In genomic region chr18:13543144-13543543, GRCh38 we compare ENCODE assay signal across 17 cellular contexts.
DNase-seq lines count a peak whose midpoint lies in the region; ATAC-seq, FAIRE-seq and TF ChIP-seq lines count a peak whose summit lies in the region.
"Had no signal": no experiment of that assay in that cellular context is flagged by ENCODE, and none has a peak within 500 bp of the region (broad histone marks: within the 10 kb centered on the region; RNA-seq: fewer than 3 reads in every experiment).

No MANE protein-coding gene starts in this region.

- peaks cover 55% of the 10 kb centered on the region for H3K4me1 ChIP-seq in A549
- H3K4me1 ChIP-seq in CD4-positive, CD25-positive, alpha-beta regulatory T cell (ENCODE audit: control insufficient read depth, insufficient read depth, low read length, poor library complexity, severe bottlenecking): peaks cover 27% of the 10 kb centered on the region
- H3K4me1 ChIP-seq in endodermal cell (ENCODE audit: control insufficient read depth, insufficient read depth, low read length): peaks cover 6% of the 10 kb centered on the region

- no peak overlapping the region for H3K9ac ChIP-seq in endodermal cell (ENCODE audit: extremely low read depth, low read length, poor library complexity, severe bottlenecking)

- no peak for ATAC-seq in A549
- no peak for ATAC-seq in CD4-positive, CD25-positive, alpha-beta regulatory T cell (ENCODE audit: low read depth in 2 of 2)

- H3K36me3 Mint-ChIP-seq in CD4-positive, CD25-positive, alpha-beta regulatory T cell: peaks cover 25% of the 10 kb centered on the region
- H3K36me3 Mint-ChIP-seq in endodermal cell (ENCODE audit: low read depth) (no peaks in the 10 kb centered on the region), osteocyte (ENCODE audit: unreplicated experiment) (no peaks in the 10 kb centered on the region)

- DNase-seq in A549 (ENCODE audit: low read depth in 1 of 2, low spot score in 1 of 2) (no peak), endodermal cell (peak; percentile 24), osteocyte (ENCODE audit: extremely low spot score, unreplicated experiment) (peak; percentile 44), NCI-H510A (lab: John Stamatoyannopoulos, UW) (no peak)
- DNase-seq in CD4-positive, CD25-positive, alpha-beta regulatory T cell: no peak
- no peak for DNase-seq in stimulated activated CD4-positive, alpha-beta T cell treated with anti-CD3 and anti-CD28 coated beads, Interleukin-2, amount 100 ng/mL, for 24 hours
- DNase-seq in effector CD4-positive, alpha-beta T cell: no peak
- no peak for DNase-seq in stimulated activated CD8-positive, alpha-beta memory T cell treated with anti-CD3 and anti-CD28 coated beads, Interleukin-4, amount 100 ng/mL, for 48 hours
- DNase-seq: DMS 273 treated with DMSO at 0.1 percent for 48 hours, EL, H7, NCI-H1105 treated with DMSO at 0.1 percent for 48 hours, NCI-H187 treated with DMSO at 0.1 percent for 48 hours, NCI-H2171, NCI-H446 treated with DMSO at 0.1 percent for 48 hours, NCI-H774 had no signal

- no peak for TF ChIP-seq CTCF in A549 (IDR thresholded peaks at IDR 0.05)
- no peak for TF ChIP-seq CTCF in endodermal cell (conservative IDR thresholded peaks at IDR 0.05)
- no peak for TF ChIP-seq CTCF in osteocyte (IDR thresholded peaks at IDR 0.05)

- peaks cover 21 to 66% (median 29%) of the 10 kb centered on the region in 4 donors for H3K4me1 Mint-ChIP-seq in CD4-positive, CD25-positive, alpha-beta regulatory T cell
- H3K4me1 Mint-ChIP-seq in endodermal cell (peaks cover 41% of the 10 kb centered on the region), osteocyte (ENCODE audit: unreplicated experiment) (no peaks in the 10 kb centered on the region)

- H3K4me3 ChIP-seq in A549 (no peak overlapping the region), endodermal cell (ENCODE audit: low read length) (no peak overlapping the region)
- H3K4me3 ChIP-seq in CD4-positive, CD25-positive, alpha-beta regulatory T cell (ENCODE audit: low read depth, low read length): no peak overlapping the region

- peaks cover 0 to 2% (median 0%) of the 10 kb centered on the region in 7 donors for H3K9me3 Mint-ChIP-seq in CD4-positive, CD25-positive, alpha-beta regulatory T cell
- H3K9me3 Mint-ChIP-seq in endodermal cell: peaks cover 4% of the 10 kb centered on the region
- no peaks in the 10 kb centered on the region for H3K9me3 Mint-ChIP-seq in osteocyte (ENCODE audit: unreplicated experiment)

- H3K4me3 Mint-ChIP-seq in CD4-positive, CD25-positive, alpha-beta regulatory T cell: no peak overlapping the region
- H3K4me3 Mint-ChIP-seq in endodermal cell: no peak overlapping the region
- H3K4me3 Mint-ChIP-seq in osteocyte (ENCODE audit: unreplicated experiment): no peak overlapping the region

- peaks cover 21% of the 10 kb centered on the region for H3K36me3 ChIP-seq in CD4-positive, CD25-positive, alpha-beta regulatory T cell (ENCODE audit: control insufficient read depth, insufficient read depth, low read length)
- H3K36me3 ChIP-seq in endodermal cell (ENCODE audit: control insufficient read depth, insufficient read depth, low read length): no peaks in the 10 kb centered on the region

- no peak for FAIRE-seq in A549 (lab: Jason Lieb, UNC)
- FAIRE-seq: RCC 7860 had no signal

- H3K4me2 ChIP-seq in A549: peak overlapping the region; percentile 74

- 74% methylated on average over 4 of the region's 4 CpGs for WGBS in A549 (ENCODE audit: missing lambda C conversion rate)
- WGBS in endodermal cell (ENCODE audit: insufficient coverage in 1 of 2, insufficient read length in 1 of 2), 2 experiments: 92 to 100% methylated on average over 4 of the region's 4 CpGs

- H3K27ac Mint-ChIP-seq in CD4-positive, CD25-positive, alpha-beta regulatory T cell: peak overlapping the region; percentile 18 to 37 (median 26)
- no peak overlapping the region for H3K27ac Mint-ChIP-seq in endodermal cell
- no peak overlapping the region for H3K27ac Mint-ChIP-seq in osteocyte (ENCODE audit: unreplicated experiment)

- POLR2A ChIA-PET in A549 (lab: Yijun Ruan, JAX): no interaction called here

- TF ChIP-seq EP300 in A549 (IDR thresholded peaks at IDR 0.05): no peak

- H3K9me3 ChIP-seq in A549: no peaks in the 10 kb centered on the region
- H3K9me3 ChIP-seq in CD4-positive, CD25-positive, alpha-beta regulatory T cell (ENCODE audit: control insufficient read depth in 2 of 2, low read length in 2 of 2): no peaks in the 10 kb centered on the region
- H3K9me3 ChIP-seq in endodermal cell (ENCODE audit: control insufficient read depth, low read length): peaks cover 6% of the 10 kb centered on the region

- no peak for TF ChIP-seq POLR2A in A549 (IDR thresholded peaks at IDR 0.05; ENCODE audit: low read length)

- H3K27me3 ChIP-seq in CD4-positive, CD25-positive, alpha-beta regulatory T cell (ENCODE audit: control insufficient read depth, insufficient read depth, low read length): no peaks in the 10 kb centered on the region
- H3K27me3 ChIP-seq in endodermal cell (ENCODE audit: control insufficient read depth, insufficient read depth, low read length, poor library complexity, severe bottlenecking): no peaks in the 10 kb centered on the region

- no peaks in the 10 kb centered on the region for H3K27me3 Mint-ChIP-seq in CD4-positive, CD25-positive, alpha-beta regulatory T cell
- H3K27me3 Mint-ChIP-seq in endodermal cell (ENCODE audit: insufficient read depth): no peaks in the 10 kb centered on the region
- H3K27me3 Mint-ChIP-seq in osteocyte (ENCODE audit: unreplicated experiment): peaks cover 10% of the 10 kb centered on the region

- CTCF ChIA-PET in A549 (lab: Yijun Ruan, JAX): interaction anchor here (0.7 kb wide), 1 partner anchor 86 kb away, joined by 4 read pairs; no protein-coding TSS in a partner anchor

- peak overlapping the region; percentile 77 to 86; a peak in 5 of 6 replicates for H3K27ac ChIP-seq in A549
- no peak overlapping the region for H3K27ac ChIP-seq in CD4-positive, CD25-positive, alpha-beta regulatory T cell (ENCODE audit: insufficient read depth, low read length, poor library complexity, severe bottlenecking)
- no peak overlapping the region for H3K27ac ChIP-seq in endodermal cell (ENCODE audit: low read depth, low read length)

- no peak for TF ChIP-seq RAD21 in A549 (conservative IDR thresholded peaks at IDR 0.05 in 1 of 2, IDR thresholded peaks at IDR 0.05 in 1 of 2)

TF ChIP-seq in A549, 52 proteins besides CTCF, POLR2A, EP300 and RAD21:
- TF ChIP-seq CHD4 (IDR thresholded peaks at IDR 0.05; ENCODE audit: borderline replicate concordance) (no peak), NR3C1 (IDR thresholded peaks at IDR 0.05) (no peak), FOSB (CRISPR knock-in tag; IDR thresholded peaks at IDR 0.05) (no peak), ZFP36 (IDR thresholded peaks at IDR 0.05; ENCODE audit: borderline replicate concordance, partially characterized antibody) (no peak), MAX (IDR thresholded peaks at IDR 0.05) (no peak), RCOR1 (IDR thresholded peaks at IDR 0.05; ENCODE audit: low read depth, low read length) (no peak), ELK1 (IDR thresholded peaks at IDR 0.05; ENCODE audit: low read depth, low read length) (no peak), NFE2L2 (conservative IDR thresholded peaks at IDR 0.05; ENCODE audit: low read length) (no peak), CEBPB (IDR thresholded peaks at IDR 0.05) (no peak), MAZ (IDR thresholded peaks at IDR 0.05; ENCODE audit: borderline replicate concordance, low read depth, low read length) (no peak), EHMT2 (IDR thresholded peaks at IDR 0.05; ENCODE audit: low read depth) (no peak), HES2 (IDR thresholded peaks at IDR 0.05) (no peak), ATOH8 (CRISPR knock-in tag; IDR thresholded peaks at IDR 0.05; ENCODE audit: low read depth) (no peak), HEYL (CRISPR knock-in tag; IDR thresholded peaks at IDR 0.05) (no peak), ZSCAN20 (CRISPR knock-in tag; IDR thresholded peaks at IDR 0.05) (no peak), RNF2 (IDR thresholded peaks at IDR 0.05; ENCODE audit: borderline replicate concordance, low read depth) (no peak), CBX8 (IDR thresholded peaks at IDR 0.05) (no peak)

Comparison
In these comparisons a context has a peak if more than half of its experiments do, and no peak if none do; other contexts are left out.
1. DNase-seq: peak in endodermal cell (single experiment) and osteocyte (single experiment); none in A549 (0 of 2), CD4-positive, CD25-positive, alpha-beta regulatory T cell (0 of 3), stimulated activated CD4-positive, alpha-beta T cell treated with anti-CD3 and anti-CD28 coated beads, Interleukin-2, amount 100 ng/mL, for 24 hours (0 of 2), NCI-H510A (single experiment), effector CD4-positive, alpha-beta T cell (single experiment) and stimulated activated CD8-positive, alpha-beta memory T cell treated with anti-CD3 and anti-CD28 coated beads, Interleukin-4, amount 100 ng/mL, for 48 hours (single experiment).
2. H3K27ac ChIP-seq: peak in A549 (2 of 2); none in CD4-positive, CD25-positive, alpha-beta regulatory T cell (single experiment) and endodermal cell (single experiment).
3. H3K27ac Mint-ChIP-seq: peak in CD4-positive, CD25-positive, alpha-beta regulatory T cell (3 of 3); none in endodermal cell (single experiment) and osteocyte (single experiment).